8 cellular contexts compared by ENCODE assay signal in the genomic region with DNA sequence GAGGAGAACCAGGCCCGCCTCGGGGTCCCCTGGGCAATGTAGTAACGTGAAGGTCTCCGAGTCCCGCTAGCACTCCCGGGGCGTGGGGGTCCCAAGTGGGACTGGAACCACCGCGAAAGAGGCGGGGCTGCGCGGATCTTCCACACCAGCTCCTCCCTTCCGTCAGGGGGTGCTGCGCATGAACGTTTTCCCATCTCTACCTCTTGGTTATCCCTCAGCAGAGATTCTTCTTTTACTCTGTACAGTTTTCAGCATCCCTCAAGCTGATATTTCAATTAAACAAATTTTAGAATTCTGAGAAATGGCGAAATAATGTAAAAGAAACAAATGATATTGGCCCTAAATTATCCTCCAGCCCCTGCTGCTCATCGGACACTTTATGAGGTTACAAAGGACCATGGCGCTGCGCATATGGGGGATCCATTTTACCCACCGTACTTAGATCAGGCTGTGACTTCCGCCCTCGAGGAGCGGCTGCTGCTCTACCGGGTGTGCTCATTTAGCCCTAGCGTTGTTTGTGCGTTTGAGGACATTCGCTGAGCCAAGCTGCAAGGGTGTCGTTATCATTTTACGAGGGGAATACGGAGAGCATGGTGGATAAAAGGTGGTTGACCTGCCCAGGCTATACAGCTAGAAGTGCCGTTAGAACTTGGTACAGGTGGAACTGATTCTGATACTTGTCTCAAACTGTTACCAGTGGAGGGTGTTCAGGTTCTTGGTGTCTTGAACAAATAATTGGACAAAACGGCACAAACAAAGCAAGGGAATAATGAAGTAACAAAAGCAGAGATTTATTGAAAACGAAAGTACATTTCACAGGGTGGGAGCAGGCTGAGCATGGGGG.
DNase-seq lines count a peak whose midpoint lies in the region; ATAC-seq and TF ChIP-seq lines count a peak whose summit lies in the region.

No MANE protein-coding gene starts in this region.

- TF ChIP-seq CTCF in AG09319 (IDR thresholded peaks at IDR 0.05; ENCODE audit: low read depth, low read length) (peak; percentile 41), choroid plexus epithelial cell (conservative IDR thresholded peaks at IDR 0.05; ENCODE audit: low read depth, low read length) (peak; percentile 66)

- ATAC-seq in GM19023 (IDR thresholded peaks at IDR 0.05; ENCODE audit: unreplicated experiment) (peak; percentile 80), HG03196 (IDR thresholded peaks at IDR 0.05; ENCODE audit: unreplicated experiment) (peak; percentile 90)

- peak; percentile 53 for DNase-seq in AG09319 (ENCODE audit: extremely low read depth, low read depth)
- peak; percentile 98 for DNase-seq in NCI-H345 (lab: John Stamatoyannopoulos, UW)
- DNase-seq in activated CD4-positive, alpha-beta T cell treated with anti-CD3 and anti-CD28 coated beads for 1 hour: peak; percentile 75
- peak; percentile 94 for DNase-seq in choroid plexus epithelial cell (ENCODE audit: low read depth)
- DNase-seq in kidney tubule cell (ENCODE audit: low spot score): peak; percentile 91
- DNase-seq in stimulated activated CD4-positive, alpha-beta T cell treated with anti-CD3 and anti-CD28 coated beads, Interleukin-1b, Interleukin-23, amount 100 ng/mL, for 1 hour (ENCODE audit: low read depth in 2 of 2): peak; percentile 36 to 50

- peak overlapping the region; percentile 81 for H3K4me3 ChIP-seq in choroid plexus epithelial cell (ENCODE audit: low read depth, low read length)

Comparison
In these comparisons a context has a peak if more than half of its experiments do, and no peak if none do; other contexts are left out.
1. Peak in every context shown above with its lines: DNase-seq, ATAC-seq and H3K4me3 ChIP-seq.
2. DNase-seq: peak in every context shown above with its lines; median percentile 98 in NCI-H345; 94 in choroid plexus epithelial cell; 91 in kidney tubule cell; 75 in activated CD4-positive, alpha-beta T cell treated with anti-CD3 and anti-CD28 coated beads for 1 hour; 53 in AG09319; 43 in stimulated activated CD4-positive, alpha-beta T cell treated with anti-CD3 and anti-CD28 coated beads, Interleukin-1b, Interleukin-23, amount 100 ng/mL, for 1 hour.